18 cellular contexts compared by ENCODE assay signal in the genomic region with DNA sequence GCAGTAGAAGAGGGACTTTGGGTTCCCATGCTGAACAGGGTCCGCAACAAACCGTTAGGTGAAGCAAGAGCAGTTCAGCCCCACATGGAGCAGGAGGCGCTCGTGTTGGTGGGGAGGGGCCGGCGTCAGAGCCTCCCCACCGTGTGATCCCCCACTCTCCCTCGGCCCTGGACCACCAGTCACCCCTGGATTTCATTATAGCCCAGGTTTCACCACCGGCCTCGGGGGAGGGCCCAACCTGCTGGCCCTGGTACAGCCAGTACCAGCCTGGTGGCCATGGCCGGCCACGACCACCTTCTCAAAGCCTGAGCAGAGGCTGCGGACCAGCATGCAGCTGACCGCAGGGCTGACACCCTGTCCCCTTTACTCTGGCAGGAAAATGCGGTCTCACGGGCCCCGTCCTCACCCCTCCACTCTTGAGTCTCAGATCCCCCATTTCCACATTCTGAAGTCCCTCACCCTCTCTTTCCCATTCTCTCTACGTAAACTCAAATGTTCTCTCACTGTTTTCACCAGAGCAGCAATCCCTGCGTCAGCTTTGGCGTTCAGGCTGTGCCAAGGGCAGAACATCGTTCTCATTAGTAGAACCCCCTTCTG. TPM values are rescaled to one million over a fixed set of nuclear protein-coding genes. Genes with fewer than 3 reads are reported as not detected.
DNase-seq lines count a peak whose midpoint lies in the region; ATAC-seq, FAIRE-seq and TF ChIP-seq lines count a peak whose summit lies in the region.
"Had no signal": no experiment of that assay in that cellular context is flagged by ENCODE, and none has a peak within 500 bp of the region (broad histone marks: within the 10 kb centered on the region; RNA-seq: fewer than 3 reads in every experiment).

No MANE protein-coding gene starts in this region.

- H2AK5ac ChIP-seq in neuronal stem cell (ENCODE audit: low read depth, low read length) = no peak overlapping the region

- H2AFZ ChIP-seq in astrocyte (ENCODE audit: low read depth, low read length) (no peak overlapping the region), neuronal stem cell (ENCODE audit: low read length) (no peak overlapping the region)

- TF ChIP-seq CTCF in CD14-positive monocyte (IDR thresholded peaks at IDR 0.05) (no peak), astrocyte (IDR thresholded peaks at IDR 0.05; ENCODE audit: insufficient read depth, low read depth, low read length) (no peak), upper lobe of right lung (IDR thresholded peaks at IDR 0.05) (no peak)

- H3K27ac Mint-ChIP-seq in CD14-positive monocyte (no peak overlapping the region), astrocyte (ENCODE audit: unreplicated experiment) (no peak overlapping the region)

- H3K27ac ChIP-seq in astrocyte (ENCODE audit: low read depth, low read length) (peak overlapping the region; percentile 0), neuronal stem cell (replicated peaks; ENCODE audit: low read length) (no peak overlapping the region), upper lobe of right lung (no peak overlapping the region)

- no peak overlapping the region for H4K91ac ChIP-seq in neuronal stem cell (ENCODE audit: low read depth, low read length, poor library complexity)

- ATAC-seq in upper lobe of right lung (no peak), GM18870 (IDR thresholded peaks at IDR 0.05; ENCODE audit: unreplicated experiment) (no peak), SK-N-SH treated with all-trans-retinoic acid at 6 μM for 48 hours (no peak)

- H3K79me1 ChIP-seq in neuronal stem cell (ENCODE audit: low read depth, low read length) = no peaks in the 10 kb centered on the region

- H3K4me3 ChIP-seq in astrocyte (ENCODE audit: insufficient read depth, low read depth, low read length) (no peak overlapping the region), neuronal stem cell (ENCODE audit: low read length in 2 of 2) (no peak overlapping the region), upper lobe of right lung (no peak overlapping the region)
- H3K4me3 ChIP-seq: HAP-1 had no signal

- H3K27me3 Mint-ChIP-seq in CD14-positive monocyte (ENCODE audit: low read depth in 3 of 3) (peaks cover 8 to 15% (median 12%) of the 10 kb centered on the region in 3 donors), astrocyte (ENCODE audit: low read depth, unreplicated experiment) (peaks cover 10% of the 10 kb centered on the region)

- H3K4me3 Mint-ChIP-seq in CD14-positive monocyte (peak overlapping the region in 1 of 2 donors; percentile 4), astrocyte (ENCODE audit: unreplicated experiment) (no peak overlapping the region)

- peak; percentile 25 for DNase-seq in CD14-positive monocyte (ENCODE audit: low spot score)
- no peak for DNase-seq in astrocyte (ENCODE audit: low read depth)
- DNase-seq in neuronal stem cell (ENCODE audit: low spot score) = no peak
- peak; percentile 57 for DNase-seq in upper lobe of right lung
- no peak for DNase-seq in activated CD4-positive, CD25-positive, alpha-beta regulatory T cell (lab: John Stamatoyannopoulos, UW)
- DNase-seq: C1 segment of cervical spinal cord, COR-L47, DMS153, Kasumi-1, NCI-H1105 treated with DMSO at 0.1 percent for 48 hours, NCI-H187, NCI-H2171, NCI-H510A, SHP77 treated with DMSO at 0.1 percent for 48 hours had no signal

- no peak overlapping the region for H3K18ac ChIP-seq in neuronal stem cell (ENCODE audit: low read length)

- no peak overlapping the region for H3K4ac ChIP-seq in neuronal stem cell (ENCODE audit: low read length)

- H4K8ac ChIP-seq in neuronal stem cell (ENCODE audit: low read depth, low read length) = no peak overlapping the region

- peaks cover 12 to 21% (median 19%) of the 10 kb centered on the region in 7 donors for H3K9me3 Mint-ChIP-seq in CD14-positive monocyte
- peaks cover 11% of the 10 kb centered on the region for H3K9me3 Mint-ChIP-seq in astrocyte (ENCODE audit: unreplicated experiment)

- peaks cover 13% of the 10 kb centered on the region for H3K9me3 ChIP-seq in astrocyte (ENCODE audit: insufficient read depth, low read depth, low read length)
- H3K9me3 ChIP-seq in neuronal stem cell (replicated peaks in 1 of 2; ENCODE audit: control insufficient read depth in 2 of 2, insufficient read depth in 1 of 2, low read depth in 1 of 2, low read length in 2 of 2) = peaks cover 9 to 10% of the 10 kb centered on the region in 2 donors
- peaks cover 3% of the 10 kb centered on the region for H3K9me3 ChIP-seq in upper lobe of right lung

- H2BK12ac ChIP-seq in neuronal stem cell (ENCODE audit: low read length) = no peak overlapping the region

- H3K36me3 ChIP-seq in astrocyte (ENCODE audit: insufficient read depth, low read length) = peaks cover 79% of the 10 kb centered on the region
- no peaks in the 10 kb centered on the region for H3K36me3 ChIP-seq in neuronal stem cell (replicated peaks in 1 of 2; ENCODE audit: control insufficient read depth in 2 of 2, insufficient read depth in 2 of 2, low read length in 2 of 2)
- H3K36me3 ChIP-seq in upper lobe of right lung = peaks cover 19% of the 10 kb centered on the region
- H3K36me3 ChIP-seq: HAP-1 had no signal

- H4K20me1 ChIP-seq in astrocyte (ENCODE audit: insufficient read depth, low read length) = no peaks in the 10 kb centered on the region

- H3K4me1 Mint-ChIP-seq in CD14-positive monocyte (no peaks in the 10 kb centered on the region), astrocyte (ENCODE audit: low read depth, unreplicated experiment) (peaks cover 5% of the 10 kb centered on the region)

- no peak overlapping the region for H2BK120ac ChIP-seq in neuronal stem cell (ENCODE audit: low read depth, low read length)

- H3K23ac ChIP-seq in neuronal stem cell (ENCODE audit: low read depth, low read length, poor library complexity) = peak overlapping the region; percentile 20

- WGBS in neuronal stem cell (ENCODE audit: extremely low coverage in 2 of 2, insufficient read length in 2 of 2, insufficient replicate concordance in 1 of 2), 2 donors = 100% methylated on average over 1 of the region's 21 CpGs; no CpG with 5 or more reads in 1 of the 2 donors

- no peak overlapping the region for H3K4me2 ChIP-seq in astrocyte (ENCODE audit: low read length)
- H3K4me2 ChIP-seq in neuronal stem cell (ENCODE audit: insufficient read depth, low read length, poor library complexity, severe bottlenecking) = no peak overlapping the region

- no peak overlapping the region for H2BK5ac ChIP-seq in neuronal stem cell (ENCODE audit: low read length)

- H2BK15ac ChIP-seq in neuronal stem cell (ENCODE audit: low read length) = no peak overlapping the region

- H3K27me3 ChIP-seq in astrocyte (ENCODE audit: insufficient read depth, low read length) = no peaks in the 10 kb centered on the region
- no peaks in the 10 kb centered on the region for H3K27me3 ChIP-seq in neuronal stem cell (ENCODE audit: control insufficient read depth in 3 of 3, insufficient read depth in 3 of 3, low read depth in 1 of 3, low read length in 3 of 3)
- H3K27me3 ChIP-seq in upper lobe of right lung = no peaks in the 10 kb centered on the region

- H3K9ac ChIP-seq in astrocyte (ENCODE audit: low read length) = no peak overlapping the region
- no peak overlapping the region for H3K9ac ChIP-seq in neuronal stem cell (ENCODE audit: low read depth, low read length, poor library complexity)

- FAIRE-seq in astrocyte (lab: Jason Lieb, UNC) = no peak
- FAIRE-seq: RCC 7860 had no signal

- peaks cover 17% of the 10 kb centered on the region for H3K4me1 ChIP-seq in astrocyte (ENCODE audit: insufficient read depth, low read length)
- H3K4me1 ChIP-seq in neuronal stem cell (ENCODE audit: control insufficient read depth in 2 of 2, insufficient read depth in 1 of 2, low read depth in 1 of 2, low read length in 2 of 2) = peaks cover 0 to 2% of the 10 kb centered on the region in 2 donors
- peaks cover 37% of the 10 kb centered on the region for H3K4me1 ChIP-seq in upper lobe of right lung
- H3K4me1 ChIP-seq: HAP-1 had no signal

- H3K36me3 Mint-ChIP-seq in CD14-positive monocyte (no peaks in the 10 kb centered on the region), astrocyte (ENCODE audit: low read depth, unreplicated experiment) (peaks cover 57% of the 10 kb centered on the region)

- H3K79me2 ChIP-seq in astrocyte (ENCODE audit: insufficient read depth, low read length) = peaks cover 91% of the 10 kb centered on the region

- intact Hi-C loops in CD14-positive monocyte (cut with micrococcal nuclease) = no loop called here
- intact Hi-C loops in upper lobe of right lung (cut with DNase I) = no loop called here

- H3K14ac ChIP-seq in neuronal stem cell (ENCODE audit: low read length) = no peak overlapping the region

TF ChIP-seq in SK-N-SH treated with all-trans-retinoic acid at 6 μM for 48 hours, 23 proteins besides CTCF, POLR2A, EP300 and RAD21:
- TF ChIP-seq, protein P1, sequence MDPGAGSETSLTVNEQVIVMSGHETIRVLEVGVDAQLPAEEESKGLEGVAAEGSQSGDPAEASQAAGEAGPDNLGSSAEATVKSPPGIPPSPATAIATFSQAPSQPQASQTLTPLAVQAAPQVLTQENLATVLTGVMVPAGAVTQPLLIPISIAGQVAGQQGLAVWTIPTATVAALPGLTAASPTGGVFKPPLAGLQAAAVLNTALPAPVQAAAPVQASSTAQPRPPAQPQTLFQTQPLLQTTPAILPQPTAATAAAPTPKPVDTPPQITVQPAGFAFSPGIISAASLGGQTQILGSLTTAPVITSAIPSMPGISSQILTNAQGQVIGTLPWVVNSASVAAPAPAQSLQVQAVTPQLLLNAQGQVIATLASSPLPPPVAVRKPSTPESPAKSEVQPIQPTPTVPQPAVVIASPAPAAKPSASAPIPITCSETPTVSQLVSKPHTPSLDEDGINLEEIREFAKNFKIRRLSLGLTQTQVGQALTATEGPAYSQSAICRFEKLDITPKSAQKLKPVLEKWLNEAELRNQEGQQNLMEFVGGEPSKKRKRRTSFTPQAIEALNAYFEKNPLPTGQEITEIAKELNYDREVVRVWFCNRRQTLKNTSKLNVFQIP (CRISPR knock-in tag; IDR thresholded peaks at IDR 0.05; ENCODE audit: borderline replicate concordance, low read depth) = no peak
- TF ChIP-seq PPARA (CRISPR knock-in tag; IDR thresholded peaks at IDR 0.05; ENCODE audit: borderline replicate concordance) (no peak), GLIS3 (CRISPR knock-in tag; IDR thresholded peaks at IDR 0.05) (no peak), ZFP3 (CRISPR knock-in tag; IDR thresholded peaks at IDR 0.05) (no peak), ISL1 (CRISPR knock-in tag; IDR thresholded peaks at IDR 0.05) (no peak)

RNA-seq across cellular contexts. Expression of a gene that starts 8.6 kb away (rescaled TPM):
- not detected for polyA plus RNA-seq in CD14-positive monocyte
- total RNA-seq in astrocyte (14.2 and 16.2 TPM in 2 replicates), upper lobe of right lung (423 TPM)
- 0.03 TPM for polyA plus RNA-seq in neuronal stem cell (2013, experiment 1 of 2)
- polyA plus RNA-seq in neuronal stem cell (2013, experiment 2 of 2) = 0.08 TPM

Comparison
In these comparisons a context has a peak if more than half of its experiments do, and no peak if none do; other contexts are left out.
1. DNase-seq: peak in CD14-positive monocyte (single experiment) and upper lobe of right lung (single experiment); none in astrocyte (single experiment), neuronal stem cell (single experiment) and activated CD4-positive, CD25-positive, alpha-beta regulatory T cell (0 of 4).
2. RNA of a gene that starts 8.6 kb away (total RNA-seq): 423 TPM in upper lobe of right lung (single experiment); 14.2 to 16.2 TPM in astrocyte; every median in the first group is over 10 times any median in the second.